9 cellular contexts compared by ENCODE assay signal in the genomic region with DNA sequence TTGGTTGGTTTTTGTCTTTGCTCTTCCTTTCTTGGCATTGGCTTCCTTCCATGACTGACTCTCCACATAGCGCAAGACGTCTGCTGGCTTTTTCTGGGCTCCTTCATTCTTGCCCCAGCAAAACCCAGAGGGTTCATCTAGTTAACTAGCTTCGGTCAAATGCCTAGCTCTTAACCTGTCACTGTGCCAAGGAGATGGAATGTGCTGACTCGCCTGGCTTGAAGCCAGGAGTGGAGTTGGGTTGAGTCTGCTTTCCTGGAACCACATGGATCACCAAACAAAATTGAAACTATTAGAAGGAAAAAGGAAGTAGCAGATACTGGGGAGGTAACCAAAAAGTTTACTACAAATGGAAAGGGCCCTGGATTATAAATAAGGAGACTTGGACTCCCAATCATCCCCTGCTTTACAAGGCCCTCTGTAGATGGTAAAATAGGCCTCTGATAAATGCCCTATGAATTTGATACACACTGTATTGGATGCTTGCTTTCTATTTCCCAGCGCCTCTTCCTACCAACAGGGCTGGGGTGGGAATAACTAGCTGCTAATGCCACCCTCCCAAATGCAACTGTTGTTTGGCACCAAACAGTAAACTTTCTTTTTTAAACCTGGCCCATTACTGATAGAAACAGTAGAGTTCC. TPM values are rescaled to one million over a fixed set of nuclear protein-coding genes. Genes with fewer than 3 reads are reported as not detected.
DNase-seq lines count a peak whose midpoint lies in the region; ATAC-seq and TF ChIP-seq lines count a peak whose summit lies in the region.
"Had no signal": no experiment of that assay in that cellular context is flagged by ENCODE, and none has a peak within 500 bp of the region (broad histone marks: within the 10 kb centered on the region; RNA-seq: fewer than 3 reads in every experiment).

No MANE protein-coding gene starts in this region.

- no peaks in the 10 kb centered on the region for H3K9me3 Mint-ChIP-seq in activated CD4-positive, alpha-beta T cell treated with anti-CD3 and anti-CD28 coated beads for 36 hours (ENCODE audit: low read depth)

- H3K27ac Mint-ChIP-seq in activated CD4-positive, alpha-beta T cell treated with anti-CD3 and anti-CD28 coated beads for 36 hours: peak overlapping the region; percentile 67

- H2BK12ac ChIP-seq in trophoblast cell (ENCODE audit: low read length): no peak overlapping the region

- H3K36me3 ChIP-seq in transverse colon: peaks cover 0 to 14% (median 0%) of the 10 kb centered on the region in 4 donors
- peaks cover 12 to 14% of the 10 kb centered on the region in 2 experiments for H3K36me3 ChIP-seq in trophoblast cell (ENCODE audit: control insufficient read depth in 1 of 2, insufficient read depth in 2 of 2, low read length in 2 of 2)

- no peak for TF ChIP-seq CTCF in transverse colon (IDR thresholded peaks at IDR 0.05)

- H4K8ac ChIP-seq in trophoblast cell (ENCODE audit: low read depth, low read length): no peak overlapping the region

- H3K14ac ChIP-seq in trophoblast cell (ENCODE audit: low read length): no peak overlapping the region

- H3K27me3 Mint-ChIP-seq in activated CD4-positive, alpha-beta T cell treated with anti-CD3 and anti-CD28 coated beads for 36 hours: no peaks in the 10 kb centered on the region

- H3K4me1 Mint-ChIP-seq in activated CD4-positive, alpha-beta T cell treated with anti-CD3 and anti-CD28 coated beads for 36 hours: peaks cover 71% of the 10 kb centered on the region

- CTCF ChIA-PET in activated CD4-positive, alpha-beta T cell treated with anti-CD3 and anti-CD28 coated beads for 36 hours (lab: Charles Lee): interaction anchor here (0.6 to 2.6 kb wide), 4 partner anchors 10 to 150 kb away, joined by 3 to 12 read pairs (median 4); a partner anchor contains a TSS

- no peak overlapping the region for H2BK5ac ChIP-seq in trophoblast cell (ENCODE audit: low read depth, low read length, poor library complexity)

- DNase-seq in activated CD4-positive, alpha-beta T cell treated with anti-CD3 and anti-CD28 coated beads for 36 hours: no peak
- no peak for DNase-seq in activated CD4-positive, alpha-beta T cell treated with anti-CD3 and anti-CD28 coated beads for 1 hour
- DNase-seq in UCSD-AML1 (lab: John Stamatoyannopoulos, UW; ENCODE audit: unreplicated experiment) (peak; percentile 16), right cardiac atrium (peak; percentile 51 to 75 (median 64)), transverse colon (peak; percentile 63), trophoblast cell (no peak)

- in situ Hi-C loops in transverse colon (cut with MboI; ENCODE audit: low pct_ligation_motif_present in 1 of 4, low pct_unique_long_range_greater_than_20kb in 1 of 4, low sequenced_read_pairs in 3 of 4): no loop called here

- H3K27me3 ChIP-seq in right cardiac atrium (ENCODE audit: control insufficient read depth, insufficient read depth) (no peaks in the 10 kb centered on the region), transverse colon (no peaks in the 10 kb centered on the region), trophoblast cell (ENCODE audit: insufficient read depth, low read length) (no peaks in the 10 kb centered on the region)
- H3K27me3 ChIP-seq: BLaER1 had no signal

- H3K23ac ChIP-seq in trophoblast cell (ENCODE audit: low read length): no peak overlapping the region

- no peaks in the 10 kb centered on the region for H3K79me1 ChIP-seq in trophoblast cell (ENCODE audit: low read length)

- ATAC-seq in activated CD4-positive, alpha-beta T cell treated with anti-CD3 and anti-CD28 coated beads for 36 hours: no peak
- peak; percentile 41 for ATAC-seq in right cardiac atrium
- ATAC-seq in HG03045 (IDR thresholded peaks at IDR 0.05; ENCODE audit: unreplicated experiment): no peak
- no peak for ATAC-seq in GM19463 (IDR thresholded peaks at IDR 0.05; ENCODE audit: unreplicated experiment)

- no peak for TF ChIP-seq EP300 in transverse colon (IDR thresholded peaks at IDR 0.05; ENCODE audit: low read depth)

- H3K4me1 ChIP-seq in right cardiac atrium (ENCODE audit: control insufficient read depth, insufficient read depth, low read length) (no peaks in the 10 kb centered on the region), transverse colon (peaks cover 0 to 6% (median 0%) of the 10 kb centered on the region in 4 donors), trophoblast cell (ENCODE audit: control insufficient read depth in 1 of 2, insufficient read depth in 2 of 2, low read length in 2 of 2) (peaks cover 0 to 3% of the 10 kb centered on the region in 2 experiments)

- no peak overlapping the region for H4K91ac ChIP-seq in trophoblast cell (ENCODE audit: low read depth, low read length)

- no peaks in the 10 kb centered on the region for H3K9me3 ChIP-seq in right cardiac atrium (ENCODE audit: control insufficient read depth, low read length)
- H3K9me3 ChIP-seq in transverse colon: no peaks in the 10 kb centered on the region
- no peaks in the 10 kb centered on the region for H3K9me3 ChIP-seq in trophoblast cell (ENCODE audit: insufficient read depth, low read depth, low read length)

- H3K18ac ChIP-seq in trophoblast cell (ENCODE audit: low read length): no peak overlapping the region

- no peaks in the 10 kb centered on the region for H3K79me2 ChIP-seq in trophoblast cell (ENCODE audit: control insufficient read depth, insufficient read depth, low read length, poor library complexity)

- no peak overlapping the region for H3K4me2 ChIP-seq in trophoblast cell (ENCODE audit: low read length)
- H3K4me2 ChIP-seq: BLaER1 had no signal

- peaks cover 59% of the 10 kb centered on the region for H3K36me3 Mint-ChIP-seq in activated CD4-positive, alpha-beta T cell treated with anti-CD3 and anti-CD28 coated beads for 36 hours (ENCODE audit: low read depth)

- no peak for TF ChIP-seq POLR2A in transverse colon (IDR thresholded peaks at IDR 0.05)

- no peak overlapping the region for H3K4me3 Mint-ChIP-seq in activated CD4-positive, alpha-beta T cell treated with anti-CD3 and anti-CD28 coated beads for 36 hours

- intact Hi-C loops in activated CD4-positive, alpha-beta T cell treated with anti-CD3 and anti-CD28 coated beads for 36 hours (cut with DNase I, micrococcal nuclease): no loop called here
- intact Hi-C loops in right cardiac atrium (cut with DNase I): no loop called here
- intact Hi-C loops in transverse colon (cut with DNase I; ENCODE audit: low total_unique reads): no loop called here

- POLR2A ChIA-PET in activated CD4-positive, alpha-beta T cell treated with anti-CD3 and anti-CD28 coated beads for 36 hours (lab: Charles Lee): no interaction called here

- no peak overlapping the region for H2BK120ac ChIP-seq in trophoblast cell (ENCODE audit: insufficient read depth, low read length, poor library complexity)

- WGBS in right cardiac atrium: 55% methylated on average over 5 of the region's 5 CpGs
- WGBS in transverse colon (ENCODE audit: low coverage in 1 of 2), 2 donors: 75 to 81% methylated on average over 5 of the region's 5 CpGs
- WGBS in trophoblast cell (ENCODE audit: extremely low coverage, insufficient coverage, insufficient read length): no CpG with 5 or more reads among the region's 5 CpGs

- no peak overlapping the region for H2AK5ac ChIP-seq in trophoblast cell (ENCODE audit: low read length)

- H3K9ac ChIP-seq in trophoblast cell (ENCODE audit: low read length): no peak overlapping the region
- H3K9ac ChIP-seq: BLaER1 had no signal

- H4K12ac ChIP-seq in trophoblast cell (ENCODE audit: low read depth, low read length): no peak overlapping the region

- no peak overlapping the region for H3K4ac ChIP-seq in trophoblast cell (ENCODE audit: low read depth, low read length)

- H2AFZ ChIP-seq in trophoblast cell (ENCODE audit: insufficient read depth, low read length, poor library complexity): no peak overlapping the region

- no peak overlapping the region for H3K4me3 ChIP-seq in right cardiac atrium (ENCODE audit: low read length)
- no peak overlapping the region for H3K4me3 ChIP-seq in transverse colon
- no peak overlapping the region for H3K4me3 ChIP-seq in trophoblast cell (ENCODE audit: low read depth, low read length)
- H3K4me3 ChIP-seq: BLaER1 had no signal

- no peak overlapping the region for H3K27ac ChIP-seq in right cardiac atrium (ENCODE audit: low read length)
- no peak overlapping the region for H3K27ac ChIP-seq in transverse colon
- H3K27ac ChIP-seq in trophoblast cell (ENCODE audit: low read depth, low read length): no peak overlapping the region
- H3K27ac ChIP-seq: BLaER1 had no signal

RNA-seq across cellular contexts. Expression of a gene that starts 11.3 kb away (rescaled TPM):
- 10 to 100 TPM; 39.3 to 40.5 TPM for total RNA-seq in activated CD4-positive, alpha-beta T cell treated with anti-CD3 and anti-CD28 coated beads for 36 hours
- total RNA-seq in right cardiac atrium: 10 to 100 TPM in 1 of 4 donors, 1 to 10 TPM in 3; 8.0 to 11.1 (median 9.7) TPM
- 4.7 TPM for polyA plus RNA-seq in right cardiac atrium
- total RNA-seq in transverse colon: 10 to 100 TPM; 12.5 to 38.9 (median 29.5) TPM
- 29.5 and 29.7 TPM in 2 replicates for polyA plus RNA-seq in trophoblast cell (2013)

RNA-seq across cellular contexts. Expression of a gene that starts 53.7 kb away (rescaled TPM):
- total RNA-seq in activated CD4-positive, alpha-beta T cell treated with anti-CD3 and anti-CD28 coated beads for 36 hours: 1 to 10 TPM; 1.3 to 1.6 TPM
- total RNA-seq in right cardiac atrium (100 to 1,000 TPM; 145 to 271 (median 232) TPM), transverse colon (1 to 10 TPM in 1 of 4 donors, under 1 TPM in 1, not detected in 2; 0.41 to 1.1 TPM)
- 48.0 TPM for polyA plus RNA-seq in right cardiac atrium
- polyA plus RNA-seq in trophoblast cell (2013): 8.5 and 8.7 TPM in 2 replicates

Comparison
In these comparisons a context has a peak if more than half of its experiments do, and no peak if none do; other contexts are left out.
1. ATAC-seq: peak in right cardiac atrium (2 of 2); none in activated CD4-positive, alpha-beta T cell treated with anti-CD3 and anti-CD28 coated beads for 36 hours (single experiment), HG03045 (single experiment) and GM19463 (single experiment).
2. DNase-seq: peak in UCSD-AML1 (single experiment), right cardiac atrium (3 of 3) and transverse colon (single experiment); none in activated CD4-positive, alpha-beta T cell treated with anti-CD3 and anti-CD28 coated beads for 36 hours (single experiment), activated CD4-positive, alpha-beta T cell treated with anti-CD3 and anti-CD28 coated beads for 1 hour (single experiment) and trophoblast cell (0 of 2).
3. RNA of a gene that starts 53.7 kb away (total RNA-seq): 145 to 271 TPM in right cardiac atrium; 1.3 to 1.6 TPM in activated CD4-positive, alpha-beta T cell treated with anti-CD3 and anti-CD28 coated beads for 36 hours and 0.41 to 1.1 TPM in transverse colon; every median in the first group is over 10 times any median in the second.